8 cellular contexts compared by ENCODE assay signal in the genomic region with DNA sequence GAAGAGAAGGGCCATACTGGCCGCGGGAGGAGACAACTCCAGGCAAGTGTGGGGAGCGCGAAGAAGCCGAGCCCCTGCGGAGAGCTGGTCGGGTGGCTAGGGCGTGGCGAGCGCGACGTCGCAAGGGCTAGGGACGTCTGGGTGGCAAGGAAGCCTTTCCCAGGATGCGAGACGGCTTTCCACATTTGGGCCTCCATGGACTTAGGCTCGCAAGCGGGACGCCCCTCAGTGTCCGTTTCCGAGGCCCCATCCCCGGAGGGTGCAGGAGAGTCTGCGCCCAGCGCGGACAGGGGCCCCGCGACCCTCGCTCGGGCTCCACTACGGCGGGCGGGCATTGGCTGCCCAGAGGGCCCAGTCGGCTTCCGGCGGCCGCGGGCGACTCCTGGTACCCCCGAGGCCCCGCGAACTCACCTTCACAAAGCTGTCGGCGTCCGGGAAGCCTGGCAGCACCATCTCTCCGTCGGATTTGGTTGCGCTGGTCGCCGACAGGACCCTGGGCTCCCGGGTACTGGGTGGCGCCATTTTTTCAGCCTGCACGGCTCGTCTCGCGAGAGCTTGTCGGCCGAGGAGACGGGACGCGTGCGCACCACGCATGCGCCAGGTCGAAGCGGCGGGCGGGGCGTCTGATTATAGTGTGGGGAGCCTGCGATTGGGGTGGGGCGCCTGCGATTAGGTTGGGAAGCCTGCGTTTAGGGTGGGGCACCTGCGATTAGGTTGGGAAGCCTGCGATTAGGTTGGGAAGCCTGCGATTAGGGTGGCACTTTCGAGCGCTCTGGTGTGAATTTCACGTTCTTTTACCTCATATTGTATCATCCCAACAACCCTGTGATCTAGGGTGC. TPM values are rescaled to one million over a fixed set of nuclear protein-coding genes. Genes with fewer than 3 reads are reported as not detected.
DNase-seq lines count a peak whose midpoint lies in the region; ATAC-seq and TF ChIP-seq lines count a peak whose summit lies in the region.

Gene EXOSC10 (minus strand): TSS at position 560 of the 839 bp plus-strand sequence. CDS start 38 bp downstream, at position 522.

- TF ChIP-seq CTCF in AG09319 (IDR thresholded peaks at IDR 0.05; ENCODE audit: low read depth, low read length) (no peak), chondrocyte (IDR thresholded peaks at IDR 0.05) (no peak), kidney epithelial cell (IDR thresholded peaks at IDR 0.05; ENCODE audit: insufficient read depth, low read length, poor library complexity, severe bottlenecking) (no peak)

- H3K36me3 ChIP-seq in kidney epithelial cell (ENCODE audit: control insufficient read depth, insufficient read depth, low read length), result peaks cover 2% of the 10 kb centered on the region

- H3K9me3 Mint-ChIP-seq in activated CD4-positive, alpha-beta T cell treated with anti-CD3 and anti-CD28 coated beads for 36 hours (ENCODE audit: low read depth), result no peaks in the 10 kb centered on the region
- H3K9me3 Mint-ChIP-seq in chondrocyte (ENCODE audit: low read depth), result no peaks in the 10 kb centered on the region

- no peaks in the 10 kb centered on the region for H3K27me3 ChIP-seq in kidney epithelial cell (ENCODE audit: control insufficient read depth, insufficient read depth, low read length)

- H3K27ac Mint-ChIP-seq in activated CD4-positive, alpha-beta T cell treated with anti-CD3 and anti-CD28 coated beads for 36 hours, result peak within 1 kb of the TSS; percentile 92
- peak within 1 kb of the TSS; percentile 95 for H3K27ac Mint-ChIP-seq in chondrocyte (ENCODE audit: unreplicated experiment)

- peak; percentile 65 for DNase-seq in AG09319 (ENCODE audit: extremely low read depth, low read depth)
- peak; percentile 97 for DNase-seq in NCI-H510A (lab: John Stamatoyannopoulos, UW)
- peak; percentile 97 for DNase-seq in activated CD4-positive, alpha-beta T cell treated with anti-CD3 and anti-CD28 coated beads for 36 hours
- peak; percentile 97 for DNase-seq in chondrocyte (ENCODE audit: low spot score)
- peak; percentile 52 for DNase-seq in kidney epithelial cell (ENCODE audit: low read depth)
- DNase-seq in stimulated activated CD4-positive, alpha-beta T cell treated with anti-CD3 and anti-CD28 coated beads, Interleukin-15, amount 100 ng/mL, for 24 hours, result peak; percentile 97

- H3K4me1 Mint-ChIP-seq in activated CD4-positive, alpha-beta T cell treated with anti-CD3 and anti-CD28 coated beads for 36 hours, result peaks cover 11% of the 10 kb centered on the region
- peaks cover 15% of the 10 kb centered on the region for H3K4me1 Mint-ChIP-seq in chondrocyte (ENCODE audit: low read depth)

- peaks cover 17% of the 10 kb centered on the region for H3K36me3 Mint-ChIP-seq in activated CD4-positive, alpha-beta T cell treated with anti-CD3 and anti-CD28 coated beads for 36 hours (ENCODE audit: low read depth)
- H3K36me3 Mint-ChIP-seq in chondrocyte (ENCODE audit: low read depth), result peaks cover 4% of the 10 kb centered on the region

- peak; percentile 85 for ATAC-seq in GM19043 (IDR thresholded peaks at IDR 0.05; ENCODE audit: low read depth, unreplicated experiment)
- peak; percentile 92 for ATAC-seq in HG03432 (IDR thresholded peaks at IDR 0.05; ENCODE audit: unreplicated experiment)
- ATAC-seq in activated CD4-positive, alpha-beta T cell treated with anti-CD3 and anti-CD28 coated beads for 36 hours, result peak; percentile 98

- POLR2A ChIA-PET in activated CD4-positive, alpha-beta T cell treated with anti-CD3 and anti-CD28 coated beads for 36 hours (lab: Charles Lee), result interaction anchor here (0.6 to 1.2 kb wide), 9 partner anchors 9 to 809 kb away, joined by 3 to 10 read pairs (median 3); no protein-coding TSS in a partner anchor

- CTCF ChIA-PET in activated CD4-positive, alpha-beta T cell treated with anti-CD3 and anti-CD28 coated beads for 36 hours (lab: Charles Lee), result interaction anchor here (0.6 to 2.6 kb wide), 10 partner anchors 9 to 542 kb away, joined by 3 to 25 read pairs (median 3); no protein-coding TSS in a partner anchor

- H3K4me3 ChIP-seq in kidney epithelial cell (ENCODE audit: low read depth, low read length), result peak within 1 kb of the TSS; percentile 75

- no peaks in the 10 kb centered on the region for H3K27me3 Mint-ChIP-seq in activated CD4-positive, alpha-beta T cell treated with anti-CD3 and anti-CD28 coated beads for 36 hours
- no peaks in the 10 kb centered on the region for H3K27me3 Mint-ChIP-seq in chondrocyte (ENCODE audit: low read depth)

- H3K4me3 Mint-ChIP-seq in activated CD4-positive, alpha-beta T cell treated with anti-CD3 and anti-CD28 coated beads for 36 hours, result peak within 1 kb of the TSS; percentile 95
- peak within 1 kb of the TSS; percentile 86 for H3K4me3 Mint-ChIP-seq in chondrocyte (ENCODE audit: unreplicated experiment)

- intact Hi-C loops in activated CD4-positive, alpha-beta T cell treated with anti-CD3 and anti-CD28 coated beads for 36 hours (cut with DNase I, micrococcal nuclease), result loop anchor here (1.0 to 10.0 kb wide), 10 partner anchors 39 to 835 kb away; partner anchors contain the start of genes SRM (in 2 of the 2), CLCN6 (in 1 of the 2), DFFA (in 1 of the 2) and FBXO2 (in 1 of the 2)

RNA-seq across cellular contexts. Expression of gene EXOSC10, which starts in this region (rescaled TPM):
- 10 to 100 TPM; 74.3 to 89.6 TPM for total RNA-seq in activated CD4-positive, alpha-beta T cell treated with anti-CD3 and anti-CD28 coated beads for 36 hours
- total RNA-seq in chondrocyte (49.1 to 57.2 TPM (median 49.8 TPM) in 3 replicates), kidney epithelial cell (64.1 and 72.6 TPM in 2 replicates)

Comparison
In these comparisons a context has a peak if more than half of its experiments do, and no peak if none do; other contexts are left out.
1. Peak in every context shown above with its lines: DNase-seq, ATAC-seq and H3K4me3 ChIP-seq.